8 cellular contexts compared by ENCODE assay signal in genomic region chr10:129467346-129468119, GRCh38. TPM values are rescaled to one million over a fixed set of nuclear protein-coding genes. Genes with fewer than 3 reads are reported as not detected.
A peak's percentile ranks its signal among the peaks of the same experiment; 100 is the strongest.
DNase-seq lines count a peak whose midpoint lies in the region; ATAC-seq and TF ChIP-seq lines count a peak whose summit lies in the region.

No MANE protein-coding gene starts in this region.

- H3K27me3 Mint-ChIP-seq in activated T-cell treated with anti-CD3 and anti-CD28 coated beads, Interleukin-2, amount 50 U/mL, for 72 hours (ENCODE audit: low read depth), result no peaks in the 10 kb centered on the region

- peaks cover 0 to 21% (median 0%) of the 10 kb centered on the region in 9 donors for H3K36me3 ChIP-seq in heart left ventricle

- no peak for TF ChIP-seq POLR2A in heart left ventricle (IDR thresholded peaks at IDR 0.05)

- no peak for TF ChIP-seq CTCF in heart left ventricle (IDR thresholded peaks at IDR 0.05)

- peak overlapping the region; percentile 83 to 91 for H3K4me3 Mint-ChIP-seq in activated T-cell treated with anti-CD3 and anti-CD28 coated beads, Interleukin-2, amount 50 U/mL, for 72 hours

- H3K4me1 ChIP-seq in heart left ventricle, result peaks cover 0 to 18% (median 11%) of the 10 kb centered on the region in 12 donors

- H3K9me3 ChIP-seq in heart left ventricle, result no peaks in the 10 kb centered on the region

- DNase-seq in activated T-cell treated with anti-CD3 and anti-CD28 coated beads, Interleukin-2, amount 50 U/mL, for 72 hours, result no peak
- DNase-seq in heart left ventricle (peak in 2 of 5 donors; percentile 20 to 36), putamen (ENCODE audit: low spot score) (peak; percentile 14), middle frontal gyrus (ENCODE audit: extremely low spot score, low spot score) (no peak), mucosa of gallbladder (ENCODE audit: low spot score) (no peak), OCI-M2 (lab: John Stamatoyannopoulos, UW; ENCODE audit: unreplicated experiment) (no peak)

- H3K9me3 Mint-ChIP-seq in activated T-cell treated with anti-CD3 and anti-CD28 coated beads, Interleukin-2, amount 50 U/mL, for 72 hours, result no peaks in the 10 kb centered on the region

- H3K4me3 ChIP-seq in heart left ventricle, result peak overlapping the region; percentile 66 to 91 (median 82)

- ATAC-seq in GM18858 (IDR thresholded peaks at IDR 0.05; ENCODE audit: unreplicated experiment) (peak; percentile 1), HG03135 (IDR thresholded peaks at IDR 0.05; ENCODE audit: unreplicated experiment) (peak; percentile 16), heart left ventricle (peak in 3 of 4 donors; percentile 1 to 15 (median 3))
- ATAC-seq in activated T-cell treated with anti-CD3 and anti-CD28 coated beads, Interleukin-2, amount 50 U/mL, for 72 hours (replicated peaks in 1 of 2), result peak; percentile 0

- H3K27ac Mint-ChIP-seq in activated T-cell treated with anti-CD3 and anti-CD28 coated beads, Interleukin-2, amount 50 U/mL, for 72 hours, result peak overlapping the region; percentile 73

- peaks cover 17% of the 10 kb centered on the region for H3K4me1 Mint-ChIP-seq in activated T-cell treated with anti-CD3 and anti-CD28 coated beads, Interleukin-2, amount 50 U/mL, for 72 hours (ENCODE audit: low read depth)

- intact Hi-C loops in heart left ventricle (cut with DNase I), result loop anchor here in 4 of 10 donors (5.0 to 10.0 kb wide), 5 partner anchors 157 to 645 kb away; partner anchors contain the start of genes EBF3 (in 2 of the 4) and C10orf143 (in 1 of the 4)

- peak overlapping the region; percentile 26 to 93 (median 84) for H3K27ac ChIP-seq in heart left ventricle

- WGBS in heart left ventricle, 4 donors, result 34 to 49% (median 40%) methylated on average over 15 to 26 of the region's 26 CpGs

- no peaks in the 10 kb centered on the region for H3K36me3 Mint-ChIP-seq in activated T-cell treated with anti-CD3 and anti-CD28 coated beads, Interleukin-2, amount 50 U/mL, for 72 hours (ENCODE audit: insufficient read depth in 2 of 2)

- H3K27me3 ChIP-seq in heart left ventricle, result no peaks in the 10 kb centered on the region

RNA-seq across cellular contexts. Expression of gene MGMT, which starts 0.5 kb away (rescaled TPM):
- total RNA-seq in activated T-cell treated with anti-CD3 and anti-CD28 coated beads, Interleukin-2, amount 50 U/mL, for 72 hours, result 10 to 100 TPM; 17.8 to 19.2 TPM
- total RNA-seq in heart left ventricle, result 10 to 100 TPM in 7 of 9 donors, 1 to 10 TPM in 2; 6.2 to 25.3 (median 14.8) TPM
- polyA plus RNA-seq in heart left ventricle, result 10 to 100 TPM in 1 of 2 donors, 1 to 10 TPM in 1; 8.4 to 11.0 TPM
- total RNA-seq in mucosa of gallbladder, result 19.4 TPM
